ENCODE assay signal across 24 cellular contexts in the genomic region with DNA sequence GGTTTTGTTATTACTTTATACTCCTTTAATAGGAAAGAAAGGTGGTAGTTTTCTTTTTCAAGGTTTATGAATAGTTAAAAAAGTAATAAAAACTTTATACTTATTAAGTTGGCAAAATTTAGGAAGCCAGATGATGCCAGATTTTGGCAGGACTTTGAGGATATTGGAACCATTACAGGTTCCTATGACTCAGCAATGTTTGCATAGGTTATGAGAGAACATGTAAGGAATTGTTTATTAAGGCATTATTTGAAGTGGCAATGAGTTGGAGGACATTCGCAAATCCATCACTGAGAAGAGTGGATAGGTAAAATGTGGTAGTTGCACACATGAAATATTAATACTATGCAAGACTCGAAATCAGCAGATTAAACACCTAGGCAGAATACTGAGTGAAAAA. TPM values are rescaled to one million over a fixed set of nuclear protein-coding genes. Genes with fewer than 3 reads are reported as not detected.
DNase-seq lines count a peak whose midpoint lies in the region; ATAC-seq and TF ChIP-seq lines count a peak whose summit lies in the region.
"Had no signal": no experiment of that assay in that cellular context is flagged by ENCODE, and none has a peak within 500 bp of the region (broad histone marks: within the 10 kb centered on the region; RNA-seq: fewer than 3 reads in every experiment).

No MANE protein-coding gene starts in this region.

- no peak for DNase-seq in stimulated activated naive CD8-positive, alpha-beta T cell treated with anti-CD3 and anti-CD28 coated beads, Interleukin-15, Interleukin-2, amounts not matched to agents 100 U/mL and 50 U/mL, for 24 hours
- peak in 2 of 4 donors; percentile 14 to 41 for DNase-seq in body of pancreas
- DNase-seq in fibroblast of pulmonary artery (ENCODE audit: low read depth) = peak; percentile 40
- DNase-seq in upper lobe of right lung = no peak
- DNase-seq in GOT3 (lab: John Stamatoyannopoulos, UW) = no peak
- no peak for DNase-seq in sigmoid colon
- DNase-seq: activated CD4-positive, alpha-beta T cell treated with anti-CD3 and anti-CD28 coated beads for 36 hours; activated CD8-positive, alpha-beta memory T cell treated with anti-CD3 and anti-CD28 coated beads, Interleukin-2, amount 50 U/mL, for 4 hours; activated gamma-delta T cell; amniotic stem cell; CD4-positive, alpha-beta T cell; cortex of kidney; DND-41; erythroblast; hippocampal formation; kidney; NCI-H2081; NCI-H526 treated with DMSO at 0.1 percent for 48 hours; SK-N-SH; stimulated activated naive CD8-positive, alpha-beta T cell treated with anti-CD3 and anti-CD28 coated beads, Interleukin-15, amount 100 ng/mL, for 72 hours; T1000; uterus had no signal

- no peak overlapping the region for H3K4me3 ChIP-seq in body of pancreas
- H3K4me3 ChIP-seq in fibroblast of pulmonary artery (replicated peaks; ENCODE audit: low read depth, low read length) = no peak overlapping the region
- H3K4me3 ChIP-seq in upper lobe of right lung = no peak overlapping the region
- H3K4me3 ChIP-seq in sigmoid colon = no peak overlapping the region
- H3K4me3 ChIP-seq: uterus had no signal

- TF ChIP-seq CTCF in body of pancreas (IDR thresholded peaks at IDR 0.05) (no peak), fibroblast of pulmonary artery (IDR thresholded peaks at IDR 0.05; ENCODE audit: low read length, missing control alignments) (no peak), upper lobe of right lung (IDR thresholded peaks at IDR 0.05) (no peak), sigmoid colon (IDR thresholded peaks at IDR 0.05) (no peak)

- no peaks in the 10 kb centered on the region for H3K9me3 Mint-ChIP-seq in stimulated activated naive CD8-positive, alpha-beta T cell treated with anti-CD3 and anti-CD28 coated beads, Interleukin-15, Interleukin-2, amounts not matched to agents 100 ng/mL and 50 ng/mL, for 24 hours
- H3K9me3 Mint-ChIP-seq: CD4-positive, alpha-beta T cell; stimulated activated naive CD8-positive, alpha-beta T cell treated with anti-CD3 and anti-CD28 coated beads, Interleukin-15, amount 100 ng/mL, for 72 hours had no signal

- no peak for ATAC-seq in stimulated activated naive CD8-positive, alpha-beta T cell treated with anti-CD3 and anti-CD28 coated beads, Interleukin-15, Interleukin-2, amounts not matched to agents 100 U/mL and 50 U/mL, for 24 hours
- ATAC-seq in body of pancreas (peak; percentile 72), upper lobe of right lung (peak; percentile 39), GM18498 (IDR thresholded peaks at IDR 0.05; ENCODE audit: unreplicated experiment) (no peak)
- ATAC-seq: activated CD4-positive, alpha-beta T cell treated with anti-CD3 and anti-CD28 coated beads for 36 hours; stimulated activated naive CD8-positive, alpha-beta T cell treated with anti-CD3 and anti-CD28 coated beads, Interleukin-15, amount 100 ng/mL, for 72 hours had no signal

- peaks cover 3% of the 10 kb centered on the region for H3K36me3 Mint-ChIP-seq in stimulated activated naive CD8-positive, alpha-beta T cell treated with anti-CD3 and anti-CD28 coated beads, Interleukin-15, Interleukin-2, amounts not matched to agents 100 ng/mL and 50 ng/mL, for 24 hours (ENCODE audit: low read depth)

- no peaks in the 10 kb centered on the region for H3K27me3 Mint-ChIP-seq in stimulated activated naive CD8-positive, alpha-beta T cell treated with anti-CD3 and anti-CD28 coated beads, Interleukin-15, Interleukin-2, amounts not matched to agents 100 ng/mL and 50 ng/mL, for 24 hours
- H3K27me3 Mint-ChIP-seq: activated CD4-positive, alpha-beta T cell treated with anti-CD3 and anti-CD28 coated beads for 36 hours; CD4-positive, alpha-beta T cell; stimulated activated naive CD8-positive, alpha-beta T cell treated with anti-CD3 and anti-CD28 coated beads, Interleukin-15, amount 100 ng/mL, for 72 hours had no signal

- no peak for TF ChIP-seq EP300 in sigmoid colon (IDR thresholded peaks at IDR 0.05)

- H3K4me1 ChIP-seq in body of pancreas = no peaks in the 10 kb centered on the region
- H3K4me1 ChIP-seq in upper lobe of right lung = no peaks in the 10 kb centered on the region
- peaks cover 0 to 22% (median 15%) of the 10 kb centered on the region in 4 donors for H3K4me1 ChIP-seq in sigmoid colon
- H3K4me1 ChIP-seq: uterus had no signal

- H3K9me3 ChIP-seq in body of pancreas (no peaks in the 10 kb centered on the region), upper lobe of right lung (no peaks in the 10 kb centered on the region), sigmoid colon (no peaks in the 10 kb centered on the region)
- H3K9me3 ChIP-seq: SK-N-SH, uterus had no signal

- no peak overlapping the region for H3K27ac ChIP-seq in body of pancreas
- no peak overlapping the region for H3K27ac ChIP-seq in upper lobe of right lung
- H3K27ac ChIP-seq in sigmoid colon = peak overlapping the region in 1 of 4 donors; percentile 27
- H3K27ac ChIP-seq: uterus had no signal

- no peaks in the 10 kb centered on the region for H3K36me3 ChIP-seq in body of pancreas (replicated peaks in 1 of 2; ENCODE audit: insufficient read depth in 1 of 2, low read depth in 2 of 2)
- no peaks in the 10 kb centered on the region for H3K36me3 ChIP-seq in upper lobe of right lung
- peaks cover 0 to 37% (median 2%) of the 10 kb centered on the region in 4 donors for H3K36me3 ChIP-seq in sigmoid colon
- H3K36me3 ChIP-seq: uterus had no signal

- 30 to 35% methylated on average over 2 of the region's 2 CpGs for WGBS in body of pancreas, 2 donors
- WGBS in sigmoid colon, 2 donors = 71 to 89% methylated on average over 2 of the region's 2 CpGs

- H3K4me1 Mint-ChIP-seq in stimulated activated naive CD8-positive, alpha-beta T cell treated with anti-CD3 and anti-CD28 coated beads, Interleukin-15, Interleukin-2, amounts not matched to agents 100 ng/mL and 50 ng/mL, for 24 hours (ENCODE audit: low read depth) = no peaks in the 10 kb centered on the region

- intact Hi-C loops in body of pancreas (cut with DNase I) = no loop called here
- intact Hi-C loops in upper lobe of right lung (cut with DNase I) = loop anchor here (10.0 kb wide), 1 partner anchor 218 kb away; a partner anchor contains a TSS
- intact Hi-C loops in sigmoid colon (cut with DNase I) = no loop called here

- no peaks in the 10 kb centered on the region for H3K27me3 ChIP-seq in body of pancreas
- no peaks in the 10 kb centered on the region for H3K27me3 ChIP-seq in upper lobe of right lung
- no peaks in the 10 kb centered on the region for H3K27me3 ChIP-seq in sigmoid colon
- H3K27me3 ChIP-seq: uterus had no signal

- H3K4me3 Mint-ChIP-seq in stimulated activated naive CD8-positive, alpha-beta T cell treated with anti-CD3 and anti-CD28 coated beads, Interleukin-15, Interleukin-2, amounts not matched to agents 100 ng/mL and 50 ng/mL, for 24 hours = no peak overlapping the region
- H3K4me3 Mint-ChIP-seq: activated CD4-positive, alpha-beta T cell treated with anti-CD3 and anti-CD28 coated beads for 36 hours; CD4-positive, alpha-beta T cell; stimulated activated naive CD8-positive, alpha-beta T cell treated with anti-CD3 and anti-CD28 coated beads, Interleukin-15, amount 100 ng/mL, for 72 hours had no signal

- TF ChIP-seq POLR2A in body of pancreas (IDR thresholded peaks at IDR 0.05) = no peak
- TF ChIP-seq POLR2A in sigmoid colon (IDR thresholded peaks at IDR 0.05) = no peak

- H3K27ac Mint-ChIP-seq in stimulated activated naive CD8-positive, alpha-beta T cell treated with anti-CD3 and anti-CD28 coated beads, Interleukin-15, Interleukin-2, amounts not matched to agents 100 ng/mL and 50 ng/mL, for 24 hours = peak overlapping the region; percentile 14
- H3K27ac Mint-ChIP-seq: activated CD4-positive, alpha-beta T cell treated with anti-CD3 and anti-CD28 coated beads for 36 hours; CD4-positive, alpha-beta T cell had no signal

RNA-seq across cellular contexts. Expression of a gene that starts 29.9 kb away (rescaled TPM):
- total RNA-seq in body of pancreas = 10 to 100 TPM in 1 of 2 donors, 1 to 10 TPM in 1; 9.9 to 19.1 TPM
- total RNA-seq in upper lobe of right lung = 13.5 TPM
- total RNA-seq in sigmoid colon = 10 to 100 TPM in 1 of 4 donors, 1 to 10 TPM in 3; 7.6 to 11.4 (median 9.8) TPM
- polyA plus RNA-seq in sigmoid colon = 1 to 10 TPM; 1.2 to 8.0 (median 3.0) TPM

Comparison
In these comparisons a context has a peak if more than half of its experiments do, and no peak if none do; other contexts are left out.
1. ATAC-seq: peak in body of pancreas (single experiment) and upper lobe of right lung (single experiment); none in stimulated activated naive CD8-positive, alpha-beta T cell treated with anti-CD3 and anti-CD28 coated beads, Interleukin-15, Interleukin-2, amounts not matched to agents 100 U/mL and 50 U/mL, for 24 hours (single experiment) and GM18498 (single experiment).